In genomic region chr15:40578892-40579291, GRCh38 we compare ENCODE assay signal across 23 cellular contexts.
"Had no signal": no experiment of that assay in that cellular context is flagged by ENCODE, and none has a peak within 500 bp of the region (broad histone marks: within the 10 kb centered on the region; RNA-seq: fewer than 3 reads in every experiment).

No MANE protein-coding gene starts in this region.

- H3K4me1 ChIP-seq: esophagus squamous epithelium, lower lobe of right lung, pancreas, right lobe of liver, thyroid gland had no signal

- H3K9me3 ChIP-seq: esophagus squamous epithelium, lower lobe of right lung, neutrophil, pancreas, right lobe of liver, stomach, thyroid gland had no signal

- H3K27me3 ChIP-seq: esophagus squamous epithelium, neutrophil, pancreas, right lobe of liver, stomach, thyroid gland had no signal

- H3K4me3 ChIP-seq: esophagus squamous epithelium, lower lobe of right lung, pancreas, right lobe of liver, stomach, thyroid gland had no signal

- ATAC-seq: effector memory CD8-positive, alpha-beta T cell; left ventricle myocardium superior; lower lobe of right lung; natural killer cell treated with Interleukin-12 subunit alpha and Interleukin-12 subunit beta and Interleukin-15 and Interleukin-18, amount 100 ng/mL, for 72 hours; pancreas; right lobe of liver had no signal

- DNase-seq: cortex of kidney; effector memory CD8-positive, alpha-beta T cell; erythroblast; esophagus squamous epithelium; foreskin melanocyte; hypothalamus; immature natural killer cell; islet precursor cell; kidney glomerular epithelial cell; left ventricle myocardium superior; lower lobe of right lung; pancreas; right lobe of liver; small intestine; stimulated activated CD4-positive, alpha-beta T cell treated with anti-CD3 and anti-CD28 coated beads, Interleukin-15, amount 100 ng/mL, for 24 hours; stimulated activated CD4-positive, alpha-beta T cell treated with anti-CD3 and anti-CD28 coated beads, Interleukin-4, amount 100 ng/mL, for 1 hour; stimulated activated CD8-positive, alpha-beta memory T cell treated with anti-CD3 and anti-CD28 coated beads, Interleukin-4, amount 100 ng/mL, for 48 hours; stimulated activated naive CD4-positive, alpha-beta T cell treated with Interleukin-2 at 50 U/mL for 16 hours; stomach; thyroid gland had no signal

- FAIRE-seq: endometrium, pancreas, small intestine had no signal

- H3K27ac ChIP-seq: esophagus squamous epithelium, lower lobe of right lung, neutrophil, pancreas, right lobe of liver, stomach, thyroid gland had no signal
